Comparison of ENCODE assay signal across 10 cellular contexts in genomic region chr1:156814571-156815260, GRCh38. TPM values are rescaled to one million over a fixed set of nuclear protein-coding genes. Genes with fewer than 3 reads are reported as not detected.
DNase-seq lines count a peak whose midpoint lies in the region; ATAC-seq and TF ChIP-seq lines count a peak whose summit lies in the region.
"Had no signal": no experiment of that assay in that cellular context is flagged by ENCODE, and none has a peak within 500 bp of the region (broad histone marks: within the 10 kb centered on the region; RNA-seq: fewer than 3 reads in every experiment).

No MANE protein-coding gene starts in this region.

- no peaks in the 10 kb centered on the region for H4K20me1 ChIP-seq in GM23248 (ENCODE audit: insufficient read depth)

- H3F3A ChIP-seq in GM23248 (ENCODE audit: insufficient read depth): no peaks in the 10 kb centered on the region; the same call in 1 of the 2 replicates

- peaks cover 33% of the 10 kb centered on the region for H3K4me1 ChIP-seq in GM23248 (ENCODE audit: insufficient read depth)
- peaks cover 18 to 35% (median 29%) of the 10 kb centered on the region in 4 donors for H3K4me1 ChIP-seq in esophagus muscularis mucosa
- H3K4me1 ChIP-seq in SJCRH30: no peaks in the 10 kb centered on the region

- H2AFZ ChIP-seq in GM23248: peak overlapping the region; percentile 80; the same call in 1 of the 2 replicates

- no peaks in the 10 kb centered on the region for H3K9me3 ChIP-seq in GM23248 (ENCODE audit: low read depth)
- H3K9me3 ChIP-seq in esophagus muscularis mucosa: no peaks in the 10 kb centered on the region
- H3K9me3 ChIP-seq in SJCRH30 (replicated peaks): no peaks in the 10 kb centered on the region

- peak overlapping the region; percentile 44 for H3K27ac ChIP-seq in GM23248
- H3K27ac ChIP-seq in esophagus muscularis mucosa (replicated peaks in 1 of 4): peak overlapping the region; percentile 51 to 74 (median 64)
- H3K27ac ChIP-seq in SJCRH30: no peak overlapping the region

- TF ChIP-seq POLR2A in esophagus muscularis mucosa (IDR thresholded peaks at IDR 0.05; ENCODE audit: low read depth): no peak

- H3K4me3 ChIP-seq in GM23248 (no peak overlapping the region), esophagus muscularis mucosa (peak overlapping the region in 2 of 4 donors; percentile 9 to 55), SJCRH30 (no peak overlapping the region)

- peak; percentile 36 for DNase-seq in GM23248
- DNase-seq in activated CD4-positive, alpha-beta T cell treated with anti-CD3 and anti-CD28 coated beads, Interleukin-2, amount 50 U/mL, for 48 hours: peak; percentile 65 to 69
- DNase-seq in esophagus muscularis mucosa (ENCODE audit: extremely low spot score): no peak
- DNase-seq in sciatic nerve (ENCODE audit: low spot score): peak; percentile 61
- DNase-seq in T1000 (lab: John Stamatoyannopoulos, UW): no peak
- DNase-seq in SJCRH30: no peak
- no peak for DNase-seq in NCI-H146 (lab: John Stamatoyannopoulos, UW)
- no peak for DNase-seq in SIG-M5 (lab: John Stamatoyannopoulos, UW)
- DNase-seq: kidney glomerular epithelial cell had no signal

- H3K27me3 ChIP-seq in GM23248 (replicated peaks; ENCODE audit: insufficient read depth) (no peaks in the 10 kb centered on the region), esophagus muscularis mucosa (peaks cover 0 to 13% (median 0%) of the 10 kb centered on the region in 4 donors), SJCRH30 (peaks cover 5% of the 10 kb centered on the region; the same call in 1 of the 2 replicates)

- 55 to 71% methylated on average over 7 of the region's 7 CpGs for WGBS in GM23248 (ENCODE audit: low coverage in 1 of 2, low lambda C conversion rate in 2 of 2, missing lambda C conversion rate in 2 of 2), 2 experiments
- 76% methylated on average over 6 of the region's 7 CpGs for WGBS in esophagus muscularis mucosa

- H3K36me3 ChIP-seq in GM23248 (ENCODE audit: low read depth): no peaks in the 10 kb centered on the region
- no peaks in the 10 kb centered on the region for H3K36me3 ChIP-seq in esophagus muscularis mucosa
- H3K36me3 ChIP-seq in SJCRH30: no peaks in the 10 kb centered on the region

- in situ Hi-C loops in GM23248 (cut with MboI): no loop called here

- no peaks in the 10 kb centered on the region for H3K9me2 ChIP-seq in GM23248 (ENCODE audit: insufficient read depth)

- intact Hi-C loops in esophagus muscularis mucosa (cut with DNase I): loop anchor here (5.0 kb wide), 1 partner anchor 48 kb away; the partner anchor contains the start of gene NTRK1
- intact Hi-C loops in sciatic nerve (cut with DNase I): no loop called here

- no peaks in the 10 kb centered on the region for H3K79me2 ChIP-seq in GM23248 (ENCODE audit: insufficient read depth)

- no peak for TF ChIP-seq EP300 in esophagus muscularis mucosa (IDR thresholded peaks at IDR 0.05)

- ATAC-seq in sciatic nerve: no peak

- H3K9ac ChIP-seq in GM23248: 0 out of 2 replicates have a peak overlapping the region, but pooled peaks have one; percentile 33

- H3K4me2 ChIP-seq in GM23248 (ENCODE audit: unreplicated experiment): peak overlapping the region; percentile 23

- TF ChIP-seq CTCF in esophagus muscularis mucosa (IDR thresholded peaks at IDR 0.05): no peak

RNA-seq across cellular contexts. Expression of gene SH2D2A, which starts 1.9 kb away (rescaled TPM):
- total RNA-seq in GM23248 (2014; rRNA removed; shearing (Covaris generic)): not detected in 2 replicates
- 0.43 and 0.96 TPM in 2 replicates for polyA plus RNA-seq in GM23248 (2016; fragmentation: Nextera tagmentation; extraction: Ambion mirVana)
- total RNA-seq in esophagus muscularis mucosa (1 to 10 TPM in 1 of 4 donors, under 1 TPM in 2, not detected in 1; 0.83 to 2.7 (median 0.84) TPM), sciatic nerve (1.6 TPM)
- total RNA-seq in SJCRH30 (2014; rRNA removed; shearing (Covaris generic)): 0.30 TPM in 1 of 2 replicates, not detected in the other
- total RNA-seq: urinary bladder had no signal

RNA-seq across cellular contexts. Expression of gene INSRR, which starts 44.2 kb away (rescaled TPM):
- not detected in 2 replicates for total RNA-seq in GM23248 (2014; rRNA removed; shearing (Covaris generic))
- 0.09 TPM in 1 of 2 replicates, not detected in the other for polyA plus RNA-seq in GM23248 (2016; fragmentation: Nextera tagmentation; extraction: Ambion mirVana)
- total RNA-seq in esophagus muscularis mucosa (not detected), sciatic nerve (0.40 TPM)
- total RNA-seq in SJCRH30 (2014; rRNA removed; shearing (Covaris generic)): not detected in 2 replicates

RNA-seq across cellular contexts. Expression of gene NTRK1, which starts 45.9 kb away (rescaled TPM):
- 0.11 TPM in 1 of 2 replicates, not detected in the other for total RNA-seq in GM23248 (2014; rRNA removed; shearing (Covaris generic))
- 0.08 and 0.09 TPM in 2 replicates for polyA plus RNA-seq in GM23248 (2016; fragmentation: Nextera tagmentation; extraction: Ambion mirVana)
- total RNA-seq in esophagus muscularis mucosa (1 to 10 TPM in 3 of 4 donors, under 1 TPM in 1; 0.58 to 2.5 (median 1.8) TPM), sciatic nerve (1.8 TPM)
- not detected in 2 replicates for total RNA-seq in SJCRH30 (2014; rRNA removed; shearing (Covaris generic))

RNA-seq across cellular contexts. Expression of gene PRCC, which starts 47.4 kb away (rescaled TPM):
- total RNA-seq in GM23248 (2014; rRNA removed; shearing (Covaris generic)): 32.4 and 43.6 TPM in 2 replicates
- 57.0 and 62.4 TPM in 2 replicates for polyA plus RNA-seq in GM23248 (2016; fragmentation: Nextera tagmentation; extraction: Ambion mirVana)
- 10 to 100 TPM; 21.2 to 43.6 (median 38.7) TPM for total RNA-seq in esophagus muscularis mucosa
- total RNA-seq in sciatic nerve: 52.8 TPM
- total RNA-seq in SJCRH30 (2014; rRNA removed; shearing (Covaris generic)): 56.4 and 61.2 TPM in 2 replicates

Comparison
In these comparisons a context has a peak if more than half of its experiments do, and no peak if none do; other contexts are left out.
1. DNase-seq: peak in GM23248 (single experiment), activated CD4-positive, alpha-beta T cell treated with anti-CD3 and anti-CD28 coated beads, Interleukin-2, amount 50 U/mL, for 48 hours (2 of 2) and sciatic nerve (single experiment); none in esophagus muscularis mucosa (single experiment), T1000 (single experiment), SJCRH30 (0 of 2), NCI-H146 (single experiment) and SIG-M5 (single experiment).